Comparison of ENCODE assay signal across 23 cellular contexts in genomic region chrX:20720954-20721626, GRCh38.
DNase-seq lines count a peak whose midpoint lies in the region; ATAC-seq, FAIRE-seq and TF ChIP-seq lines count a peak whose summit lies in the region.
"Had no signal": no experiment of that assay in that cellular context is flagged by ENCODE, and none has a peak within 500 bp of the region (broad histone marks: within the 10 kb centered on the region; RNA-seq: fewer than 3 reads in every experiment).

No MANE protein-coding gene starts in this region.

- no peaks in the 10 kb centered on the region for H3K27me3 ChIP-seq in hepatocyte
- no peaks in the 10 kb centered on the region for H3K27me3 ChIP-seq in HepG2 (ENCODE audit: control insufficient read depth in 1 of 2, insufficient read depth in 2 of 2, low read length in 2 of 2)
- H3K27me3 ChIP-seq: BE2C; BLaER1 treated with 17β-estradiol and CSF1 and Interleukin-3, amounts not matched to agents 10 nM and 100 nM had no signal

- H3K9me3 ChIP-seq in hepatocyte (ENCODE audit: low read depth) (no peaks in the 10 kb centered on the region), HepG2 (ENCODE audit: low read length) (no peaks in the 10 kb centered on the region), T-helper 17 cell (ENCODE audit: control insufficient read depth, low read length, poor library complexity, severe bottlenecking) (peaks cover 2% of the 10 kb centered on the region)
- H3K9me3 ChIP-seq: A549, BE2C had no signal

- H3K27ac ChIP-seq in hepatocyte (peak overlapping the region; percentile 53), HepG2 (ENCODE audit: extremely low read length, insufficient read depth, low read length) (no peak overlapping the region)
- H3K27ac ChIP-seq: A549; BLaER1 treated with 17β-estradiol and CSF1 and Interleukin-3, amounts not matched to agents 10 nM and 100 nM; GM23248 had no signal

- no peak overlapping the region for H3K4me3 Mint-ChIP-seq in Calu3 (ENCODE audit: low read depth, unreplicated experiment)
- no peak overlapping the region for H3K4me3 Mint-ChIP-seq in T-helper 17 cell
- H3K4me3 Mint-ChIP-seq: CD14-positive monocyte; CD4-positive, alpha-beta T cell; CD8-positive, alpha-beta memory T cell had no signal

- FAIRE-seq in HepG2 (lab: Jason Lieb, UNC) = no peak
- FAIRE-seq: G401.6, GM12892, H1 had no signal

- in situ Hi-C loops in HepG2 (cut with HindIII; ENCODE audit: extremely low pct_ligation_motif_present, low pct_unique_long_range_greater_than_20kb) = no loop called here

- no peak overlapping the region for H2AFZ ChIP-seq in hepatocyte
- H2AFZ ChIP-seq in HepG2 (ENCODE audit: low read length) = no peak overlapping the region
- H2AFZ ChIP-seq: GM23248 had no signal

- H3K4me1 Mint-ChIP-seq in Calu3 (ENCODE audit: low read depth, unreplicated experiment) (peaks cover 13% of the 10 kb centered on the region), T-helper 17 cell (no peaks in the 10 kb centered on the region)
- H3K4me1 Mint-ChIP-seq: CD14-positive monocyte; CD8-positive, alpha-beta memory T cell had no signal

- WGBS in hepatocyte (ENCODE audit: low lambda C conversion rate, missing lambda C conversion rate) = 55% methylated on average over 2 of the region's 2 CpGs
- 0% methylated on average over 2 of the region's 2 CpGs for WGBS in HepG2 (ENCODE audit: low lambda C conversion rate)

- H3K4me1 ChIP-seq in hepatocyte (ENCODE audit: insufficient read depth) (no peaks in the 10 kb centered on the region), HepG2 (ENCODE audit: insufficient read depth, low read length) (0 out of 2 replicates have a peak, but pooled peaks cover 5% of the 10 kb centered on the region)
- H3K4me1 ChIP-seq: A549, BE2C had no signal

- no peak for TF ChIP-seq RAD21 in HepG2 (CRISPR knock-in tag; IDR thresholded peaks at IDR 0.05)

- H3K4me2 ChIP-seq in hepatocyte (no peak overlapping the region), HepG2 (ENCODE audit: low read depth, low read length) (no peak overlapping the region)
- H3K4me2 ChIP-seq: A549; BLaER1 treated with 17β-estradiol and CSF1 and Interleukin-3, amounts not matched to agents 10 nM and 100 nM had no signal

- no peaks in the 10 kb centered on the region for H3K9me2 ChIP-seq in hepatocyte (replicated peaks; ENCODE audit: insufficient read depth)

- DNase-seq in Calu3 (no peak), hepatocyte (ENCODE audit: low spot score) (no peak), HepG2 (ENCODE audit: low spot score) (no peak), T-helper 17 cell (no peak)
- DNase-seq in activated CD4-positive, alpha-beta T cell treated with anti-CD3 and anti-CD28 coated beads, Interleukin-2, amount 50 U/mL, for 4 hours = no peak
- DNase-seq: 8988T; ACHN; AML-193; BE2C; CD4-positive, alpha-beta T cell; CD8-positive, alpha-beta memory T cell; DMS53; DND-41; GM23248; H7; HCEC 1CT had no signal

- H3K36me3 ChIP-seq in hepatocyte (replicated peaks; ENCODE audit: insufficient read depth, low read depth) (no peaks in the 10 kb centered on the region), HepG2 (replicated peaks in 1 of 2; ENCODE audit: control insufficient read depth in 1 of 2, insufficient read depth in 2 of 2, low read length in 2 of 2) (no peaks in the 10 kb centered on the region)
- H3K36me3 ChIP-seq: BE2C; BLaER1 treated with 17β-estradiol and CSF1 and Interleukin-3, amounts not matched to agents 10 nM and 100 nM had no signal

- BruUV-seq in Calu3 (replicated peaks; lab: Mats Ljungman, UMichigan) (no TSS peak), HepG2 (replicated peaks; lab: Mats Ljungman, UMichigan) (no TSS peak)

- no peaks in the 10 kb centered on the region for H3K27me3 Mint-ChIP-seq in Calu3 (ENCODE audit: unreplicated experiment)
- no peaks in the 10 kb centered on the region for H3K27me3 Mint-ChIP-seq in T-helper 17 cell

- peak; percentile 69 for ATAC-seq in HepG2
- no peak for ATAC-seq in T-helper 17 cell
- ATAC-seq in HG03342 (IDR thresholded peaks at IDR 0.05; ENCODE audit: unreplicated experiment) = no peak
- ATAC-seq: A549 had no signal

- no peaks in the 10 kb centered on the region for H3K36me3 Mint-ChIP-seq in Calu3 (ENCODE audit: insufficient read depth, unreplicated experiment)
- no peaks in the 10 kb centered on the region for H3K36me3 Mint-ChIP-seq in T-helper 17 cell (ENCODE audit: low read depth)
- H3K36me3 Mint-ChIP-seq: CD14-positive monocyte; CD8-positive, alpha-beta memory T cell had no signal

- TF ChIP-seq CTCF in Calu3 (IDR thresholded peaks at IDR 0.05; ENCODE audit: unreplicated experiment) = no peak
- no peak for TF ChIP-seq CTCF in hepatocyte (IDR thresholded peaks at IDR 0.05; ENCODE audit: poor library complexity)
- no peak for TF ChIP-seq CTCF in HepG2 (CRISPR knock-in tag; IDR thresholded peaks at IDR 0.05)

- POLR2A ChIA-PET in HepG2 (lab: Yijun Ruan, JAX) = no interaction called here

- no peaks in the 10 kb centered on the region for H3K9me3 Mint-ChIP-seq in Calu3 (ENCODE audit: low read depth, unreplicated experiment)
- H3K9me3 Mint-ChIP-seq: CD4-positive, alpha-beta T cell had no signal

- H3K27ac Mint-ChIP-seq in Calu3 (ENCODE audit: unreplicated experiment) = peak overlapping the region; percentile 30
- H3K27ac Mint-ChIP-seq in T-helper 17 cell = no peak overlapping the region
- H3K27ac Mint-ChIP-seq: CD14-positive monocyte; CD4-positive, alpha-beta T cell; CD8-positive, alpha-beta memory T cell had no signal

- H3K9ac ChIP-seq in HepG2 (ENCODE audit: insufficient read depth, low read depth, low read length) = no peak overlapping the region
- H3K9ac ChIP-seq: BLaER1 treated with 17β-estradiol and CSF1 and Interleukin-3, amounts not matched to agents 10 nM and 100 nM; GM23248 had no signal

- H4K20me1 ChIP-seq in hepatocyte (ENCODE audit: insufficient read depth, poor library complexity, severe bottlenecking) (no peaks in the 10 kb centered on the region), HepG2 (ENCODE audit: insufficient read depth, low read length) (no peaks in the 10 kb centered on the region)
- H4K20me1 ChIP-seq: BLaER1 treated with 17β-estradiol and CSF1 and Interleukin-3, amounts not matched to agents 10 nM and 100 nM had no signal

- no peaks in the 10 kb centered on the region for H3K79me2 ChIP-seq in hepatocyte
- no peaks in the 10 kb centered on the region for H3K79me2 ChIP-seq in HepG2 (ENCODE audit: insufficient read depth, low read length)

- TF ChIP-seq POLR2A in HepG2 (IDR thresholded peaks at IDR 0.05; ENCODE audit: insufficient read depth in 1 of 2, low read depth in 2 of 2, low read length in 2 of 2) = no peak

- CTCF ChIA-PET in Calu3 (lab: Charles Lee) (interaction anchor here (0.5 kb wide), 1 partner anchor 1053 kb away, joined by 3 read pairs; no protein-coding TSS in a partner anchor), HepG2 (lab: Yijun Ruan, JAX; ENCODE audit: low intra/inter-chr PET ratio, low total read pairs) (no interaction called here)

- no peak overlapping the region for H3K4me3 ChIP-seq in hepatocyte
- no peak overlapping the region for H3K4me3 ChIP-seq in HepG2 (replicated peaks in 1 of 3; ENCODE audit: insufficient read depth in 1 of 3, low read depth in 2 of 3, low read length in 3 of 3)
- H3K4me3 ChIP-seq: A549; BLaER1 treated with 17β-estradiol and CSF1 and Interleukin-3, amounts not matched to agents 10 nM and 100 nM; GM23248 had no signal

- intact Hi-C loops in Calu3 (cut with micrococcal nuclease; ENCODE audit: unreplicated experiment) (no loop called here), HepG2 (cut with micrococcal nuclease; ENCODE audit: unreplicated experiment) (no loop called here)

- no peak for TF ChIP-seq EP300 in HepG2 (IDR thresholded peaks at IDR 0.05; ENCODE audit: low read depth in 2 of 2, low read length in 2 of 2)
- TF ChIP-seq EP300 in HepG2 (CRISPR knock-in tag; IDR thresholded peaks at IDR 0.05; ENCODE audit: borderline replicate concordance) = no peak

TF ChIP-seq in HepG2, 621 proteins besides CTCF, POLR2A, EP300 and RAD21 (continues in another document):
- no peak for TF ChIP-seq KLF6 (CRISPR knock-in tag; IDR thresholded peaks at IDR 0.05)
- no peak for TF ChIP-seq TBX3 (IDR thresholded peaks at IDR 0.05; ENCODE audit: borderline replicate concordance)
- TF ChIP-seq ZNF468 (CRISPR knock-in tag; IDR thresholded peaks at IDR 0.05) = no peak
- TF ChIP-seq ZNF678 (CRISPR knock-in tag; IDR thresholded peaks at IDR 0.05) = no peak
- TF ChIP-seq HOXA3 (CRISPR knock-in tag; IDR thresholded peaks at IDR 0.05) = no peak
- no peak for TF ChIP-seq IRX3 (CRISPR knock-in tag; IDR thresholded peaks at IDR 0.05; ENCODE audit: borderline replicate concordance, low read depth)
